In genomic region chr18:22175326-22175725, GRCh38 we compare ENCODE assay signal across 17 cellular contexts. TPM values are rescaled to one million over a fixed set of nuclear protein-coding genes. Genes with fewer than 3 reads are reported as not detected.
DNase-seq lines count a peak whose midpoint lies in the region; ATAC-seq and TF ChIP-seq lines count a peak whose summit lies in the region.
"Had no signal": no experiment of that assay in that cellular context is flagged by ENCODE, and none has a peak within 500 bp of the region (broad histone marks: within the 10 kb centered on the region; RNA-seq: fewer than 3 reads in every experiment).

No MANE protein-coding gene starts in this region.

- H3F3A ChIP-seq in GM23248 (ENCODE audit: insufficient read depth): peaks cover 17% of the 10 kb centered on the region; the same call in 1 of the 2 replicates

- in situ Hi-C loops in GM23248 (cut with MboI) (no loop called here), astrocyte of the cerebellum (cut with HindIII; ENCODE audit: low sequenced_read_pairs) (no loop called here)

- peaks cover 19% of the 10 kb centered on the region for H3K36me3 ChIP-seq in GM23248 (ENCODE audit: low read depth)
- H3K36me3 ChIP-seq in hepatocyte (replicated peaks; ENCODE audit: insufficient read depth, low read depth): no peaks in the 10 kb centered on the region

- ATAC-seq in HG03442 (IDR thresholded peaks at IDR 0.05; ENCODE audit: unreplicated experiment): no peak
- ATAC-seq: activated naive CD4-positive, alpha-beta T cell treated with anti-CD3 and anti-CD28 coated beads, Interleukin-2, amount 50 U/mL, for 72 hours; foreskin keratinocyte; left lobe of liver; naive thymus-derived CD4-positive, alpha-beta T cell had no signal

- WGBS in GM23248 (ENCODE audit: low coverage in 1 of 2, low lambda C conversion rate in 2 of 2, missing lambda C conversion rate in 2 of 2), 2 experiments: 91 to 94% methylated on average over 4 of the region's 4 CpGs
- 36% methylated on average over 4 of the region's 4 CpGs for WGBS in hepatocyte (ENCODE audit: low lambda C conversion rate, missing lambda C conversion rate)

- H3K27me3 ChIP-seq in GM23248 (replicated peaks; ENCODE audit: insufficient read depth) (no peaks in the 10 kb centered on the region), hepatocyte (no peaks in the 10 kb centered on the region)

- H3K4me2 ChIP-seq in GM23248 (ENCODE audit: unreplicated experiment) (peak overlapping the region; percentile 79), hepatocyte (peak overlapping the region; percentile 84)

- no peak for DNase-seq in GM23248
- no peak for DNase-seq in astrocyte of the cerebellum (ENCODE audit: low read depth)
- no peak for DNase-seq in hepatocyte (ENCODE audit: low spot score)
- no peak for DNase-seq in retinal pigment epithelial cell (ENCODE audit: low read depth)
- no peak for DNase-seq in inferior parietal cortex (ENCODE audit: extremely low spot score)
- DNase-seq in cerebellum (ENCODE audit: low spot score): no peak
- DNase-seq in RKO (ENCODE audit: low spot score): no peak
- DNase-seq: activated CD4-positive, alpha-beta T cell treated with anti-CD3 and anti-CD28 coated beads, Interleukin-2, amount 50 U/mL, for 1 hour; CD8-positive, alpha-beta T cell; foreskin keratinocyte; naive thymus-derived CD4-positive, alpha-beta T cell; NCI-H1694 treated with DMSO at 0.1 percent for 48 hours; NCI-H446 treated with DMSO at 0.1 percent for 48 hours; stimulated activated naive CD8-positive, alpha-beta T cell treated with anti-CD3 and anti-CD28 coated beads, Interleukin-15, amount 100 ng/mL, for 72 hours had no signal

- TF ChIP-seq CTCF in astrocyte of the cerebellum (IDR thresholded peaks at IDR 0.05; ENCODE audit: low read depth, low read length, missing control alignments): no peak
- no peak for TF ChIP-seq CTCF in hepatocyte (IDR thresholded peaks at IDR 0.05; ENCODE audit: poor library complexity)
- no peak for TF ChIP-seq CTCF in retinal pigment epithelial cell (conservative IDR thresholded peaks at IDR 0.05; ENCODE audit: low read depth, low read length)

- H3K4me1 ChIP-seq in GM23248 (ENCODE audit: insufficient read depth) (peaks cover 23% of the 10 kb centered on the region; the same call in 1 of the 2 replicates), hepatocyte (ENCODE audit: insufficient read depth) (peaks cover 8% of the 10 kb centered on the region)
- H3K4me1 ChIP-seq: foreskin keratinocyte had no signal

- H3K9ac ChIP-seq in GM23248: no peak overlapping the region

- H3K4me3 ChIP-seq in GM23248 (no peak overlapping the region), astrocyte of the cerebellum (ENCODE audit: low read depth, low read length) (peak overlapping the region; percentile 7), hepatocyte (peak overlapping the region; percentile 98), retinal pigment epithelial cell (ENCODE audit: low read length) (peak overlapping the region; percentile 59)

- H4K20me1 ChIP-seq in GM23248 (ENCODE audit: insufficient read depth) (peaks cover 9% of the 10 kb centered on the region; the same call in 1 of the 2 replicates), hepatocyte (ENCODE audit: insufficient read depth, poor library complexity, severe bottlenecking) (peaks cover 60% of the 10 kb centered on the region)

- H3K27ac ChIP-seq in GM23248 (no peak overlapping the region), hepatocyte (peak overlapping the region; percentile 100)
- H3K27ac ChIP-seq: foreskin keratinocyte had no signal

- H2AFZ ChIP-seq in GM23248 (no peak overlapping the region), hepatocyte (no peak overlapping the region)

- H3K79me2 ChIP-seq in GM23248 (ENCODE audit: insufficient read depth) (peaks cover 84% of the 10 kb centered on the region), hepatocyte (peaks cover 92% of the 10 kb centered on the region)

- no peaks in the 10 kb centered on the region for H3K9me2 ChIP-seq in GM23248 (ENCODE audit: insufficient read depth)
- H3K9me2 ChIP-seq in hepatocyte (replicated peaks; ENCODE audit: insufficient read depth): no peaks in the 10 kb centered on the region

- no peaks in the 10 kb centered on the region for H3K9me3 ChIP-seq in GM23248 (ENCODE audit: low read depth)
- no peaks in the 10 kb centered on the region for H3K9me3 ChIP-seq in hepatocyte (ENCODE audit: low read depth)

RNA-seq across cellular contexts. Expression of gene GATA6, which starts 5.9 kb away (rescaled TPM):
- 17.6 and 19.0 TPM in 2 replicates for total RNA-seq in GM23248 (2014; rRNA removed; shearing (Covaris generic))
- 6.6 and 6.9 TPM in 2 replicates for polyA plus RNA-seq in GM23248 (2016; fragmentation: Nextera tagmentation; extraction: Ambion mirVana)
- 122 and 125 TPM in 2 replicates for total RNA-seq in hepatocyte
- polyA plus RNA-seq in hepatocyte: 116 and 128 TPM in 2 replicates
- 0.54 TPM for total RNA-seq in cerebellum
- total RNA-seq: activated naive CD4-positive, alpha-beta T cell treated with anti-CD3 and anti-CD28 coated beads, Interleukin-2, amount 50 U/mL, for 72 hours had no signal
- polyA plus RNA-seq: naive thymus-derived CD4-positive, alpha-beta T cell had no signal

Comparison
In these comparisons a context has a peak if more than half of its experiments do, and no peak if none do; other contexts are left out.
1. RNA of gene GATA6, which starts 5.9 kb away (total RNA-seq): 122 to 125 TPM in hepatocyte and 17.6 to 19.0 TPM in GM23248; 0.54 TPM in cerebellum (single experiment); every median in the first group is over 10 times any median in the second.